Comparison of ENCODE assay signal across 8 cellular contexts in genomic region chr22:44701824-44702478, GRCh38. TPM values are rescaled to one million over a fixed set of nuclear protein-coding genes. Genes with fewer than 3 reads are reported as not detected.
DNase-seq lines count a peak whose midpoint lies in the region; ATAC-seq and TF ChIP-seq lines count a peak whose summit lies in the region.

Gene PRR5 (plus strand): TSS chr22:44702204. CDS start chr22:44702475, 271 bp downstream.

- no peak within 1 kb of the TSS for H3K4ac ChIP-seq in neuronal stem cell (ENCODE audit: low read length)

- H3K9ac ChIP-seq in neuronal stem cell (ENCODE audit: low read depth, low read length, poor library complexity): peak within 1 kb of the TSS; percentile 76

- no peak within 1 kb of the TSS for H4K91ac ChIP-seq in neuronal stem cell (ENCODE audit: low read depth, low read length, poor library complexity)

- peak within 1 kb of the TSS; percentile 33 for H2BK120ac ChIP-seq in neuronal stem cell (ENCODE audit: low read depth, low read length)

- peak within 1 kb of the TSS; percentile 51 for H3K23ac ChIP-seq in neuronal stem cell (ENCODE audit: low read depth, low read length, poor library complexity)

- H2BK5ac ChIP-seq in neuronal stem cell (ENCODE audit: low read length): no peak within 1 kb of the TSS

- no peak within 1 kb of the TSS for H4K8ac ChIP-seq in neuronal stem cell (ENCODE audit: low read depth, low read length)

- POLR2A ChIA-PET in RWPE1 (lab: Yijun Ruan, JAX; ENCODE audit: low non-redundant PET): no interaction called here

- CTCF ChIA-PET in RWPE1 (lab: Yijun Ruan, JAX): interaction anchor here (0.6 kb wide), 1 partner anchor 227 kb away, joined by 3 read pairs; no protein-coding TSS in a partner anchor

- no peaks in the 10 kb centered on the region for H3K36me3 ChIP-seq in neuronal stem cell (replicated peaks in 1 of 2; ENCODE audit: control insufficient read depth in 2 of 2, insufficient read depth in 2 of 2, low read length in 2 of 2)

- H3K4me2 ChIP-seq in neuronal stem cell (ENCODE audit: insufficient read depth, low read length, poor library complexity, severe bottlenecking): peak within 1 kb of the TSS; percentile 96

- peak within 1 kb of the TSS; percentile 43 for H2BK12ac ChIP-seq in neuronal stem cell (ENCODE audit: low read length)

- H2AFZ ChIP-seq in neuronal stem cell (ENCODE audit: low read length): peak within 1 kb of the TSS; percentile 87

- TF ChIP-seq CTCF in AG09319 (IDR thresholded peaks at IDR 0.05; ENCODE audit: low read depth, low read length): no peak
- no peak for TF ChIP-seq CTCF in RWPE1 (conservative IDR thresholded peaks at IDR 0.05; ENCODE audit: low read depth)
- TF ChIP-seq CTCF in foreskin fibroblast (IDR thresholded peaks at IDR 0.05; ENCODE audit: low read depth, low read length): no peak
- no peak for TF ChIP-seq CTCF in subcutaneous adipose tissue (IDR thresholded peaks at IDR 0.05; ENCODE audit: low read depth)

- H3K79me1 ChIP-seq in neuronal stem cell (ENCODE audit: low read depth, low read length): peaks cover 2% of the 10 kb centered on the region

- peaks cover 0 to 4% of the 10 kb centered on the region in 2 donors for H3K9me3 ChIP-seq in neuronal stem cell (replicated peaks in 1 of 2; ENCODE audit: control insufficient read depth in 2 of 2, insufficient read depth in 1 of 2, low read depth in 1 of 2, low read length in 2 of 2)

- peak within 1 kb of the TSS; percentile 41 for H3K14ac ChIP-seq in neuronal stem cell (ENCODE audit: low read length)

- no CpG with 5 or more reads among the region's 88 CpGs for WGBS in neuronal stem cell (ENCODE audit: extremely low coverage in 2 of 2, insufficient read length in 2 of 2, insufficient replicate concordance in 1 of 2), 2 donors

- peaks cover 0 to 59% (median 3%) of the 10 kb centered on the region in 3 experiments for H3K27me3 ChIP-seq in neuronal stem cell (ENCODE audit: control insufficient read depth in 3 of 3, insufficient read depth in 3 of 3, low read depth in 1 of 3, low read length in 3 of 3)

- H2BK15ac ChIP-seq in neuronal stem cell (ENCODE audit: low read length): peak within 1 kb of the TSS; percentile 90

- H3K4me1 ChIP-seq in neuronal stem cell (ENCODE audit: control insufficient read depth in 2 of 2, insufficient read depth in 1 of 2, low read depth in 1 of 2, low read length in 2 of 2): peaks cover 22 to 36% of the 10 kb centered on the region in 2 donors

- peak; percentile 62 for DNase-seq in AG09319 (ENCODE audit: extremely low read depth, low read depth)
- peak; percentile 62 for DNase-seq in RWPE1 (ENCODE audit: low spot score)
- DNase-seq in activated T-helper 9 cell treated with anti-CD3 and anti-CD28 coated beads, Interleukin-2, amount 50 U/mL, for 16 hours (ENCODE audit: low read depth): peak; percentile 68
- DNase-seq in foreskin fibroblast: peak; percentile 85 to 92
- peak; percentile 61 for DNase-seq in neuronal stem cell (ENCODE audit: low spot score)

- peak within 1 kb of the TSS; percentile 86 for H2AK5ac ChIP-seq in neuronal stem cell (ENCODE audit: low read depth, low read length)

- H3K27ac ChIP-seq in RWPE1 (no peak within 1 kb of the TSS), neuronal stem cell (replicated peaks; ENCODE audit: low read length) (no peak within 1 kb of the TSS)

- H3K18ac ChIP-seq in neuronal stem cell (ENCODE audit: low read length): peak within 1 kb of the TSS; percentile 95

- peak within 1 kb of the TSS; percentile 64 to 67 for H3K4me3 ChIP-seq in foreskin fibroblast (ENCODE audit: low read depth in 1 of 2, low read length in 2 of 2)
- H3K4me3 ChIP-seq in neuronal stem cell (ENCODE audit: low read length in 2 of 2): peak within 1 kb of the TSS; percentile 39 to 90

- ATAC-seq in GM19035 (IDR thresholded peaks at IDR 0.05; ENCODE audit: unreplicated experiment): peak; percentile 72
- peak; percentile 69 for ATAC-seq in HG03439 (IDR thresholded peaks at IDR 0.05; ENCODE audit: unreplicated experiment)

RNA-seq across cellular contexts. Expression of gene PRR5, which starts in this region (rescaled TPM):
- polyA plus RNA-seq in neuronal stem cell (2013, experiment 1 of 2): 14.6 TPM
- 14.4 TPM for polyA plus RNA-seq in neuronal stem cell (2013, experiment 2 of 2)
- total RNA-seq in subcutaneous adipose tissue: 100 to 1,000 TPM in 1 of 4 donors, 10 to 100 TPM in 3; 14.3 to 152 (median 30.3) TPM
